10 cellular contexts compared by ENCODE assay signal in genomic region chr19:40512473-40513344, GRCh38. TPM values are rescaled to one million over a fixed set of nuclear protein-coding genes. Genes with fewer than 3 reads are reported as not detected.
DNase-seq lines count a peak whose midpoint lies in the region; ATAC-seq, FAIRE-seq and TF ChIP-seq lines count a peak whose summit lies in the region.
"Had no signal": no experiment of that assay in that cellular context is flagged by ENCODE, and none has a peak within 500 bp of the region (broad histone marks: within the 10 kb centered on the region; RNA-seq: fewer than 3 reads in every experiment).

No MANE protein-coding gene starts in this region.

- no peak for TF ChIP-seq POLR2A in erythroblast (IDR thresholded peaks at IDR 0.05; ENCODE audit: low read length)

- H3K4me1 ChIP-seq in neural progenitor cell, result no peaks in the 10 kb centered on the region

- no peaks in the 10 kb centered on the region for H3K36me3 Mint-ChIP-seq in neural progenitor cell
- H3K36me3 Mint-ChIP-seq: mesothelial cell of epicardium had no signal

- peaks cover 94% of the 10 kb centered on the region for H3K27me3 ChIP-seq in neural progenitor cell

- H3K27me3 Mint-ChIP-seq in neural progenitor cell (ENCODE audit: insufficient read depth, low read depth), result peaks cover 60% of the 10 kb centered on the region

- H3F3A ChIP-seq in neural progenitor cell (ENCODE audit: low read depth), result peaks cover 7% of the 10 kb centered on the region

- no peaks in the 10 kb centered on the region for H3K36me3 ChIP-seq in neural progenitor cell
- H3K36me3 ChIP-seq: upper lobe of left lung had no signal

- TF ChIP-seq CTCF in D721Med (IDR thresholded peaks at IDR 0.05; ENCODE audit: insufficient read depth, missing control alignments) (peak; percentile 4), neural progenitor cell (IDR thresholded peaks at IDR 0.05) (no peak)

- FAIRE-seq in D721Med (lab: Jason Lieb, UNC), result no peak

- H3K27ac Mint-ChIP-seq in neural progenitor cell, result no peak overlapping the region
- H3K27ac Mint-ChIP-seq: mesothelial cell of epicardium had no signal

- peaks cover 5% of the 10 kb centered on the region for H3K9me3 Mint-ChIP-seq in neural progenitor cell
- H3K9me3 Mint-ChIP-seq: mesothelial cell of epicardium had no signal

- DNase-seq in D721Med (ENCODE audit: insufficient read length, low spot score) (no peak), NCI-H1105 treated with DMSO at 0.1 percent for 48 hours (lab: John Stamatoyannopoulos, UW) (peak; percentile 37), erythroblast (lab: John Stamatoyannopoulos, UW) (peak; percentile 54 to 56), neural progenitor cell (ENCODE audit: low spot score) (peak; percentile 81), DMS153 treated with DMSO at 0.1 percent for 48 hours (lab: John Stamatoyannopoulos, UW; ENCODE audit: unreplicated experiment) (no peak), activated T-cell treated with anti-CD3 and anti-CD28 coated beads for 4 hours (no peak), NCI-H187 treated with DMSO at 0.1 percent for 48 hours (lab: John Stamatoyannopoulos, UW) (no peak)

- no peaks in the 10 kb centered on the region for H3K9me3 ChIP-seq in neural progenitor cell (ENCODE audit: low read depth)
- H3K9me3 ChIP-seq: upper lobe of left lung had no signal

- ATAC-seq in HG03442 (IDR thresholded peaks at IDR 0.05; ENCODE audit: unreplicated experiment), result no peak

- H2AFZ ChIP-seq in neural progenitor cell (replicated peaks), result peak overlapping the region; percentile 79

- H3K27ac ChIP-seq in neural progenitor cell, result no peak overlapping the region
- H3K27ac ChIP-seq: upper lobe of left lung had no signal

- H3K4me2 ChIP-seq in neural progenitor cell, result peak overlapping the region; percentile 78

- H3K4me3 ChIP-seq in neural progenitor cell, result peak overlapping the region; percentile 33

- peaks cover 4% of the 10 kb centered on the region for H4K20me1 ChIP-seq in neural progenitor cell (ENCODE audit: low read depth)

- H3K79me2 ChIP-seq in neural progenitor cell (ENCODE audit: low read depth), result no peaks in the 10 kb centered on the region

- no peak overlapping the region for H3K9ac ChIP-seq in neural progenitor cell

- H3K4me1 Mint-ChIP-seq in neural progenitor cell, result peaks cover 15% of the 10 kb centered on the region
- H3K4me1 Mint-ChIP-seq: mesothelial cell of epicardium had no signal

- H3K4me3 Mint-ChIP-seq in neural progenitor cell, result peak overlapping the region; percentile 71

RNA-seq across cellular contexts. Expression of gene SPTBN4, which starts 45.9 kb away (rescaled TPM):
- total RNA-seq in neural progenitor cell (ENCODE audit: low replicate concordance), result 2.5 and 8.4 TPM in 2 replicates

RNA-seq across cellular contexts. Expression of gene BLVRB, which starts 47.2 kb away (rescaled TPM):
- total RNA-seq in neural progenitor cell (ENCODE audit: low replicate concordance), result 11.3 and 24.4 TPM in 2 replicates

Comparison
In these comparisons a context has a peak if more than half of its experiments do, and no peak if none do; other contexts are left out.
1. DNase-seq: peak in NCI-H1105 treated with DMSO at 0.1 percent for 48 hours (single experiment), erythroblast (2 of 2) and neural progenitor cell (single experiment); none in D721Med (single experiment), DMS153 treated with DMSO at 0.1 percent for 48 hours (single experiment), activated T-cell treated with anti-CD3 and anti-CD28 coated beads for 4 hours (single experiment) and NCI-H187 treated with DMSO at 0.1 percent for 48 hours (single experiment).